Comparison of ENCODE assay signal across 12 cellular contexts in genomic region chr12:3061129-3061857, GRCh38. TPM values are rescaled to one million over a fixed set of nuclear protein-coding genes. Genes with fewer than 3 reads are reported as not detected.
DNase-seq lines count a peak whose midpoint lies in the region; ATAC-seq and TF ChIP-seq lines count a peak whose summit lies in the region.
"Had no signal": no experiment of that assay in that cellular context is flagged by ENCODE, and none has a peak within 500 bp of the region (broad histone marks: within the 10 kb centered on the region; RNA-seq: fewer than 3 reads in every experiment).

No MANE protein-coding gene starts in this region.

- peak; percentile 78 for DNase-seq in NCI-H82 (lab: John Stamatoyannopoulos, UW)
- DNase-seq in NCI-H82 treated with DMSO at 0.1 percent for 48 hours (lab: John Stamatoyannopoulos, UW; ENCODE audit: unreplicated experiment): no peak
- peak; percentile 66 for DNase-seq in brain pericyte (ENCODE audit: low read depth, low spot score)
- peak; percentile 10 for DNase-seq in iPS-NIHi7 (ENCODE audit: extremely low spot score)
- no peak for DNase-seq in activated CD4-positive, CD25-positive, alpha-beta regulatory T cell treated with anti-CD3 and anti-CD28 coated beads, Interleukin-2, amount 50 U/mL, for 72 hours
- no peak for DNase-seq in vagina (ENCODE audit: extremely low spot score in 2 of 2)
- DNase-seq in NCI-H2196 (lab: John Stamatoyannopoulos, UW; ENCODE audit: unreplicated experiment): no peak
- DNase-seq: activated CD4-positive, alpha-beta T cell treated with anti-CD3 and anti-CD28 coated beads, Interleukin-2, amount 50 U/mL, for 4 hours; small intestine had no signal

- no peak for TF ChIP-seq CTCF in vagina (IDR thresholded peaks at IDR 0.05)

- H3K9me3 ChIP-seq in vagina: no peaks in the 10 kb centered on the region
- H3K9me3 ChIP-seq: suprapubic skin had no signal

- intact Hi-C loops in vagina (cut with DNase I): no loop called here

- no peak overlapping the region for H3K4me3 ChIP-seq in vagina
- H3K4me3 ChIP-seq: suprapubic skin had no signal

- no peak overlapping the region for H3K27ac ChIP-seq in vagina
- H3K27ac ChIP-seq: epithelial cell of prostate, suprapubic skin had no signal

- TF ChIP-seq POLR2A in vagina (IDR thresholded peaks at IDR 0.05): no peak

- H3K4me1 ChIP-seq in vagina: peaks cover 5% of the 10 kb centered on the region
- H3K4me1 ChIP-seq: suprapubic skin had no signal

- H3K36me3 ChIP-seq in vagina: no peaks in the 10 kb centered on the region
- H3K36me3 ChIP-seq: suprapubic skin had no signal

- no peaks in the 10 kb centered on the region for H3K27me3 ChIP-seq in vagina
- H3K27me3 ChIP-seq: suprapubic skin had no signal

- ATAC-seq in GM18520 (IDR thresholded peaks at IDR 0.05; ENCODE audit: unreplicated experiment): no peak

RNA-seq across cellular contexts. Expression of gene TSPAN9, which starts 15.9 kb away (rescaled TPM):
- 32.2 TPM for total RNA-seq in vagina

Comparison
In these comparisons a context has a peak if more than half of its experiments do, and no peak if none do; other contexts are left out.
1. DNase-seq: peak in NCI-H82 (single experiment), brain pericyte (single experiment) and iPS-NIHi7 (single experiment); none in NCI-H82 treated with DMSO at 0.1 percent for 48 hours (single experiment), activated CD4-positive, CD25-positive, alpha-beta regulatory T cell treated with anti-CD3 and anti-CD28 coated beads, Interleukin-2, amount 50 U/mL, for 72 hours (single experiment), vagina (0 of 2) and NCI-H2196 (single experiment).